9 cellular contexts compared by ENCODE assay signal in genomic region chr2:20676353-20677215, GRCh38. TPM values are rescaled to one million over a fixed set of nuclear protein-coding genes. Genes with fewer than 3 reads are reported as not detected.
A peak's percentile ranks its signal among the peaks of the same experiment; 100 is the strongest.
DNase-seq lines count a peak whose midpoint lies in the region; ATAC-seq and TF ChIP-seq lines count a peak whose summit lies in the region.
"Had no signal": no experiment of that assay in that cellular context is flagged by ENCODE, and none has a peak within 500 bp of the region (broad histone marks: within the 10 kb centered on the region; RNA-seq: fewer than 3 reads in every experiment).

No MANE protein-coding gene starts in this region.

- ATAC-seq in HG02885 (IDR thresholded peaks at IDR 0.05; ENCODE audit: poor library complexity, unreplicated experiment) = peak; percentile 67
- ATAC-seq in WTC11 = peak; percentile 3
- peak; percentile 91 for ATAC-seq in stimulated activated memory B cell treated with anti-CD40 and anti-IgM and Interleukin-4, amounts not matched to agents 10 μg/mL and 1 μg/mL and 100 μg/mL, for 72 hours
- ATAC-seq in activated CD4-positive, CD25-positive, alpha-beta regulatory T cell treated with anti-CD3 and anti-CD28 coated beads, Interleukin-2, amount 50 U/mL, for 24 hours = no peak

- peaks cover 48% of the 10 kb centered on the region for H3K4me1 Mint-ChIP-seq in WTC11
- peaks cover 71% of the 10 kb centered on the region for H3K4me1 Mint-ChIP-seq in stimulated activated memory B cell treated with anti-CD40 and anti-IgM and Interleukin-4, amounts not matched to agents 10 μg/mL and 1 μg/mL and 100 μg/mL, for 72 hours

- H3K27me3 ChIP-seq in prostate gland (replicated peaks; ENCODE audit: insufficient read depth) (no peaks in the 10 kb centered on the region), thyroid gland (peaks cover 8% of the 10 kb centered on the region)

- no peak overlapping the region for H3K4me3 Mint-ChIP-seq in WTC11
- peak overlapping the region; percentile 63 for H3K4me3 Mint-ChIP-seq in stimulated activated memory B cell treated with anti-CD40 and anti-IgM and Interleukin-4, amounts not matched to agents 10 μg/mL and 1 μg/mL and 100 μg/mL, for 72 hours

- H3K27ac ChIP-seq in prostate gland (peak overlapping the region in 1 of 2 donors; percentile 49), thyroid gland (no peak overlapping the region)

- whole genome bisulfite sequencing in prostate gland = 82% methylated on average over 12 of the region's 12 CpGs
- 88 to 93% methylated on average over 12 of the region's 12 CpGs for WGBS in thyroid gland, 2 donors

- CTCF ChIA-PET in WTC11 (lab: Charles Lee) = interaction anchor here (0.7 to 10.1 kb wide), 18 partner anchors 8 to 377 kb away, joined by 3 to 329 read pairs (median 4); partner anchors contain the start of genes GDF7 and HS1BP3

- H3K36me3 Mint-ChIP-seq in WTC11 = no peaks in the 10 kb centered on the region
- no peaks in the 10 kb centered on the region for H3K36me3 Mint-ChIP-seq in stimulated activated memory B cell treated with anti-CD40 and anti-IgM and Interleukin-4, amounts not matched to agents 10 μg/mL and 1 μg/mL and 100 μg/mL, for 72 hours

- peaks cover 43% of the 10 kb centered on the region for H3K27me3 Mint-ChIP-seq in WTC11 (ENCODE audit: low read depth)
- H3K27me3 Mint-ChIP-seq in stimulated activated memory B cell treated with anti-CD40 and anti-IgM and Interleukin-4, amounts not matched to agents 10 μg/mL and 1 μg/mL and 100 μg/mL, for 72 hours = no peaks in the 10 kb centered on the region

- TF ChIP-seq POLR2A in GM19193 (IDR thresholded peaks at IDR 0.05; ENCODE audit: extremely low read depth, insufficient read depth, insufficient read length) (peak; percentile 34), prostate gland (IDR thresholded peaks at IDR 0.05) (no peak), thyroid gland (IDR thresholded peaks at IDR 0.05) (no peak)

- H3K36me3 ChIP-seq in prostate gland = no peaks in the 10 kb centered on the region
- H3K36me3 ChIP-seq in thyroid gland = no peaks in the 10 kb centered on the region

- TF ChIP-seq CTCF in WTC11 (IDR thresholded peaks at IDR 0.05) = no peak
- TF ChIP-seq CTCF in prostate gland (IDR thresholded peaks at IDR 0.05) = peak in 2 of 4 experiments; percentile 8 to 23
- no peak for TF ChIP-seq CTCF in thyroid gland (IDR thresholded peaks at IDR 0.05)

- DNase-seq in WTC11 (ENCODE audit: low spot score) (no peak), prostate gland (ENCODE audit: low spot score) (no peak), thyroid gland (no peak), GF-D8 (lab: John Stamatoyannopoulos, UW) (no peak)
- DNase-seq: heart right ventricle had no signal

- POLR2A ChIA-PET in WTC11 (lab: Charles Lee) = interaction anchor here (1.2 to 1.6 kb wide), 2 partner anchors 11 to 229 kb away, joined by 6 to 7 read pairs; partner anchors contain the start of gene RHOB

- H3K9me3 ChIP-seq in prostate gland (no peaks in the 10 kb centered on the region), thyroid gland (no peaks in the 10 kb centered on the region)
- H3K9me3 ChIP-seq: heart right ventricle had no signal

- H3K9me3 Mint-ChIP-seq in WTC11 = no peaks in the 10 kb centered on the region
- no peaks in the 10 kb centered on the region for H3K9me3 Mint-ChIP-seq in stimulated activated memory B cell treated with anti-CD40 and anti-IgM and Interleukin-4, amounts not matched to agents 10 μg/mL and 1 μg/mL and 100 μg/mL, for 72 hours

- H3K27ac Mint-ChIP-seq in WTC11 = no peak overlapping the region
- peak overlapping the region; percentile 90 for H3K27ac Mint-ChIP-seq in stimulated activated memory B cell treated with anti-CD40 and anti-IgM and Interleukin-4, amounts not matched to agents 10 μg/mL and 1 μg/mL and 100 μg/mL, for 72 hours

- intact Hi-C loops in prostate gland (cut with DNase I) (no loop called here), thyroid gland (cut with DNase I) (no loop called here)

- no peaks in the 10 kb centered on the region for H3K4me1 ChIP-seq in prostate gland (replicated peaks)
- peaks cover 0 to 2% of the 10 kb centered on the region in 2 donors for H3K4me1 ChIP-seq in thyroid gland

- H3K4me3 ChIP-seq in prostate gland = no peak overlapping the region
- H3K4me3 ChIP-seq in thyroid gland (replicated peaks in 1 of 3) = no peak overlapping the region
- H3K4me3 ChIP-seq: heart right ventricle had no signal

TF ChIP-seq in WTC11, 78 proteins besides CTCF, POLR2A, EP300 and RAD21:
- TF ChIP-seq E2F1 (CRISPR knock-in tag; IDR thresholded peaks at IDR 0.05) = no peak
- no peak for TF ChIP-seq ZBTB21 (CRISPR knock-in tag; IDR thresholded peaks at IDR 0.05; ENCODE audit: borderline replicate concordance)
- no peak for TF ChIP-seq TCF7 (CRISPR knock-in tag; IDR thresholded peaks at IDR 0.05; ENCODE audit: low read depth)
- TF ChIP-seq PREB (CRISPR knock-in tag; IDR thresholded peaks at IDR 0.05; ENCODE audit: borderline replicate concordance) = 0 out of 2 replicates have a peak, but pooled peaks have one; percentile 19
- TF ChIP-seq GABPB1 (CRISPR knock-in tag; IDR thresholded peaks at IDR 0.05) = peak; percentile 83
- TF ChIP-seq ZNF416 (CRISPR knock-in tag; IDR thresholded peaks at IDR 0.05) = no peak
- TF ChIP-seq NR2C2 (CRISPR knock-in tag; IDR thresholded peaks at IDR 0.05) = no peak
- TF ChIP-seq CREM (CRISPR knock-in tag; IDR thresholded peaks at IDR 0.05) = no peak

RNA-seq across cellular contexts. Expression of gene GDF7, which starts 9.6 kb away (rescaled TPM):
- 0.18 to 0.55 TPM (median 0.23 TPM) in 3 replicates for total RNA-seq in WTC11 (2021)
- 1 to 10 TPM; 3.3 to 7.0 TPM for total RNA-seq in prostate gland
- total RNA-seq in thyroid gland = under 1 TPM; under 0.01 to 0.42 (median 0.13) TPM

RNA-seq across cellular contexts. Expression of gene HS1BP3, which starts 25.7 kb away (rescaled TPM):
- 17.9 to 20.1 TPM (median 19.8 TPM) in 3 replicates for total RNA-seq in WTC11 (2021)
- 10 to 100 TPM; 29.9 to 39.4 TPM for total RNA-seq in prostate gland
- 10 to 100 TPM; 30.8 to 42.7 (median 41.7) TPM for total RNA-seq in thyroid gland

Comparison
In these comparisons a context has a peak if more than half of its experiments do, and no peak if none do; other contexts are left out.
1. ATAC-seq: peak in HG02885 (single experiment), WTC11 (single experiment) and stimulated activated memory B cell treated with anti-CD40 and anti-IgM and Interleukin-4, amounts not matched to agents 10 μg/mL and 1 μg/mL and 100 μg/mL, for 72 hours (single experiment); none in activated CD4-positive, CD25-positive, alpha-beta regulatory T cell treated with anti-CD3 and anti-CD28 coated beads, Interleukin-2, amount 50 U/mL, for 24 hours (0 of 2).